In the genomic region with DNA sequence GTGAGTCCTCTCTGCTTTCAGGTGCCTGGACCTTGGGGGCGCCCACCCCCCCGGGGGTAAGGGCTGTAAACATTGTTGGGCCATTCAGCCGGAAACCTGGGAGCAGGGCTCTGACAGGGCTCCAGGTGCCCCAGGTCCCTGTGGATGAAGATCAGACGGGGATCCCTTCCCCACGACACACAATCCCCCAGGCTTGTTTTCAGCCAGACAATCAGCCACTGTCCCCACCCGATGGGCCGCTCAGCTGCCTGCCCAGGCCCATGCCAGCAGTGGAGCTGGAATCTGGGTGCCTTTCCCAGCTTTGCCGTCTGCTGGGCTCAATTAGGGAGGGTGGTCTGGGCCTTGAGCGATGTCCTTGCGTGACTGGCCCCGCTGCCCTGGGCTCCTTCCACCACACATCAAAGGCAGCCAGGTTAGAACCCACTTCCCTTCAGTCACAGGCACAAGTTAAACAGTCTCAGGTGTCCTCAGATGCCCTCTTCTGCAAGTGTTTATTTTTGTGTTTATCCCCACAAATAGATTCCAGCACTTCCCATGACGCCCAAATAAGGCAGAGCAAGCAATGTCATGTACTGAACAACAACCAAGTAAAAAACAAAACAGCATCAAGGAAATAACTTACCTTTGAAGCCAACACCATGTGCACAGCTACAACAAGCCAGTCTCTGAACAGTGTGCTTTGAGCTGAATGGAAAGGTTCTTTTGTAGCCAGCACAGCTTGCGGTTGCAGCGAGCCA, we compare ENCODE assay signal across 20 cellular contexts.
A peak's percentile ranks its signal among the peaks of the same experiment; 100 is the strongest.
DNase-seq lines count a peak whose midpoint lies in the region; ATAC-seq and TF ChIP-seq lines count a peak whose summit lies in the region.
"Had no signal": no experiment of that assay in that cellular context is flagged by ENCODE, and none has a peak within 500 bp of the region (broad histone marks: within the 10 kb centered on the region; RNA-seq: fewer than 3 reads in every experiment).

No MANE protein-coding gene starts in this region.

- no peak overlapping the region for H3K4me2 ChIP-seq in GM23248 (ENCODE audit: unreplicated experiment)
- H3K4me2 ChIP-seq: GM23338 had no signal

- H3K27ac ChIP-seq in heart left ventricle (no peak overlapping the region), RWPE2 (ENCODE audit: poor library complexity, severe bottlenecking) (no peak overlapping the region), GM23248 (no peak overlapping the region)
- H3K27ac ChIP-seq: Peyer's patch, SK-N-MC had no signal

- H3K9me2 ChIP-seq in GM23248 (ENCODE audit: insufficient read depth) = no peaks in the 10 kb centered on the region; the same call in 1 of the 2 replicates

- in situ Hi-C loops in GM23248 (cut with MboI) = no loop called here

- no peak for TF ChIP-seq POLR2A in heart left ventricle (IDR thresholded peaks at IDR 0.05)

- intact Hi-C loops in Right ventricle myocardium inferior (cut with DNase I) (no loop called here), heart left ventricle (cut with DNase I) (loop anchor here in 1 of 10 donors (10.0 kb wide), 1 partner anchor 58 kb away; no protein-coding TSS in a partner anchor)

- H3K4me3 ChIP-seq in heart left ventricle (no peak overlapping the region), RWPE2 (ENCODE audit: severe bottlenecking) (no peak overlapping the region), fibroblast of villous mesenchyme (ENCODE audit: low read depth, low read length) (no peak overlapping the region), GM23248 (no peak overlapping the region)
- H3K4me3 ChIP-seq: GM12878, GM23338, K562, Peyer's patch, SK-N-MC had no signal

- H3K36me3 ChIP-seq in heart left ventricle (no peaks in the 10 kb centered on the region), RWPE2 (ENCODE audit: low read depth) (no peaks in the 10 kb centered on the region), GM23248 (ENCODE audit: low read depth) (no peaks in the 10 kb centered on the region)
- H3K36me3 ChIP-seq: Peyer's patch had no signal

- ATAC-seq in Right ventricle myocardium inferior (no peak), heart left ventricle (no peak), RWPE2 (ENCODE audit: low read depth) (peak; percentile 16; the same call in 1 of the 3 replicates), HG02840 (IDR thresholded peaks at IDR 0.05; ENCODE audit: low FRiP score, unreplicated experiment) (no peak)
- ATAC-seq: GM12878, GM23338, K562 had no signal

- H3F3A ChIP-seq in GM23248 (ENCODE audit: insufficient read depth) = no peaks in the 10 kb centered on the region

- H3K27me3 ChIP-seq in heart left ventricle (no peaks in the 10 kb centered on the region), RWPE2 (ENCODE audit: insufficient read depth, poor library complexity, severe bottlenecking) (no peaks in the 10 kb centered on the region), GM23248 (replicated peaks; ENCODE audit: insufficient read depth) (no peaks in the 10 kb centered on the region)
- H3K27me3 ChIP-seq: Peyer's patch had no signal

- no peaks in the 10 kb centered on the region for H3K79me2 ChIP-seq in GM23248 (ENCODE audit: insufficient read depth)

- peak; percentile 42 for DNase-seq in Right ventricle myocardium inferior (ENCODE audit: missing footprints)
- no peak for DNase-seq in heart left ventricle
- no peak for DNase-seq in RWPE2 (ENCODE audit: low spot score)
- peak; percentile 15 for DNase-seq in fibroblast of villous mesenchyme (ENCODE audit: low read depth)
- peak; percentile 23 for DNase-seq in ureter (ENCODE audit: low spot score)
- no peak for DNase-seq in GM23248
- no peak for DNase-seq in OCI-M2 (lab: John Stamatoyannopoulos, UW; ENCODE audit: unreplicated experiment)
- DNase-seq: CD4-positive, alpha-beta T cell; DMS153; NCI-H1417 treated with DMSO at 0.1 percent for 48 hours; NCI-H187 treated with DMSO at 0.1 percent for 48 hours; NCI-H226; NCI-H526; Peyer's patch; Right ventricle myocardium superior had no signal

- H3K4me1 ChIP-seq in heart left ventricle (no peaks in the 10 kb centered on the region), RWPE2 (ENCODE audit: insufficient read depth, poor library complexity, severe bottlenecking) (peaks cover 4% of the 10 kb centered on the region), GM23248 (ENCODE audit: insufficient read depth) (no peaks in the 10 kb centered on the region)
- H3K4me1 ChIP-seq: Peyer's patch had no signal

- H3K9ac ChIP-seq in GM23248 = no peak overlapping the region

- no peak overlapping the region for H2AFZ ChIP-seq in GM23248
- H2AFZ ChIP-seq: GM23338 had no signal

- H3K9me3 ChIP-seq in heart left ventricle = peaks cover 0 to 32% (median 0%) of the 10 kb centered on the region in 12 donors
- H3K9me3 ChIP-seq in RWPE2 (ENCODE audit: severe bottlenecking) = no peaks in the 10 kb centered on the region
- no peaks in the 10 kb centered on the region for H3K9me3 ChIP-seq in GM23248 (ENCODE audit: low read depth)

- no peak for TF ChIP-seq CTCF in heart left ventricle (IDR thresholded peaks at IDR 0.05)
- TF ChIP-seq CTCF in RWPE2 (IDR thresholded peaks at IDR 0.05; ENCODE audit: poor library complexity, severe bottlenecking) = no peak
- no peak for TF ChIP-seq CTCF in fibroblast of villous mesenchyme (IDR thresholded peaks at IDR 0.05; ENCODE audit: insufficient read depth, low read depth, low read length)

- WGBS in heart left ventricle, 4 donors = 88 to 90% (median 89%) methylated on average over 7 to 14 of the region's 14 CpGs
- WGBS in GM23248 (ENCODE audit: low coverage in 1 of 2, low lambda C conversion rate in 2 of 2, missing lambda C conversion rate in 2 of 2), 2 experiments = 54 to 63% methylated on average over 13 to 14 of the region's 14 CpGs

- H4K20me1 ChIP-seq in GM23248 (ENCODE audit: insufficient read depth) = no peaks in the 10 kb centered on the region

Comparison
In these comparisons a context has a peak if more than half of its experiments do, and no peak if none do; other contexts are left out.
1. DNase-seq: peak in Right ventricle myocardium inferior (single experiment), fibroblast of villous mesenchyme (single experiment) and ureter (single experiment); none in heart left ventricle (0 of 5), RWPE2 (single experiment), GM23248 (single experiment) and OCI-M2 (single experiment).